Comparison of ENCODE assay signal across 1 cellular context in the genomic region with DNA sequence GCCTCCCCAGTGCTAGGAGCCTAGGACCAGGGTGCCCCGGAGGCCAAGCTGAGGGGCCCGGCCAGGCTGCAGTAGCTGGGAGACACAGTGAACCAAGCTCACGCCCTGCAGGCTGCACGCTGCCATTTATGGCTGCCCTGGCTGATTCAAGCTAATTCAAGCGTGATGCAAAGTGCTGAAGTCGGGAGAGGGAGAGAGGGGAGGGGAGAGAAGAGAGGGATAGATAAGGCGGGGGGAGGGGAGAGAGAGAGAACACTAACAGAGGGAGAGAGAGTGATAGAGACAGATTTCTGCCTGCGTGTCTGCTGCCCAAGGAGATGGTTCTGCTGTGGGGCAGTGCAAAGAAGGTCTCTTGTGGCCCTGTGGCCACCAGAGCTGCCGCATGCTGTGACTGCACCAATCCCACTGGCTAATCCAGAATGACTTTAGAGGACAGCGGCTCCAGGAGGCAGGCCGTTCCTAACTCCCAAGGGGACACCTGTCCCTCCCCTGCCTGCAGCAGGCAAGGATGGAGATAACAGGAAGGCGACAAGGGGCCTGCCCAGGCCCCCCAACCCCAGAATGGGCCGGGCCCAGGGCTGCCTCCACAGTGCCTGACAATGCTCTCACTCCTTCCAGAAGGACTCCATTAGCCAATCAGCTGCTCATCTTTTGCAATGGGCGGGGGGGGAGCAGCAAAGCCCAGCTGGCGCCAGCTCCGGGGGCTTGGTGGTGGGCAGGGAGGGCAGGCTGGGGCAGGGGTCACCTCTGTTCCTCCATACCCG.
TF ChIP-seq lines count a peak whose summit lies in the region.

No MANE protein-coding gene starts in this region.

TF ChIP-seq in HEK293, 187 proteins besides CTCF, POLR2A, EP300 and RAD21 (continued from another document and continues in another):
- TF ChIP-seq, protein P1, sequence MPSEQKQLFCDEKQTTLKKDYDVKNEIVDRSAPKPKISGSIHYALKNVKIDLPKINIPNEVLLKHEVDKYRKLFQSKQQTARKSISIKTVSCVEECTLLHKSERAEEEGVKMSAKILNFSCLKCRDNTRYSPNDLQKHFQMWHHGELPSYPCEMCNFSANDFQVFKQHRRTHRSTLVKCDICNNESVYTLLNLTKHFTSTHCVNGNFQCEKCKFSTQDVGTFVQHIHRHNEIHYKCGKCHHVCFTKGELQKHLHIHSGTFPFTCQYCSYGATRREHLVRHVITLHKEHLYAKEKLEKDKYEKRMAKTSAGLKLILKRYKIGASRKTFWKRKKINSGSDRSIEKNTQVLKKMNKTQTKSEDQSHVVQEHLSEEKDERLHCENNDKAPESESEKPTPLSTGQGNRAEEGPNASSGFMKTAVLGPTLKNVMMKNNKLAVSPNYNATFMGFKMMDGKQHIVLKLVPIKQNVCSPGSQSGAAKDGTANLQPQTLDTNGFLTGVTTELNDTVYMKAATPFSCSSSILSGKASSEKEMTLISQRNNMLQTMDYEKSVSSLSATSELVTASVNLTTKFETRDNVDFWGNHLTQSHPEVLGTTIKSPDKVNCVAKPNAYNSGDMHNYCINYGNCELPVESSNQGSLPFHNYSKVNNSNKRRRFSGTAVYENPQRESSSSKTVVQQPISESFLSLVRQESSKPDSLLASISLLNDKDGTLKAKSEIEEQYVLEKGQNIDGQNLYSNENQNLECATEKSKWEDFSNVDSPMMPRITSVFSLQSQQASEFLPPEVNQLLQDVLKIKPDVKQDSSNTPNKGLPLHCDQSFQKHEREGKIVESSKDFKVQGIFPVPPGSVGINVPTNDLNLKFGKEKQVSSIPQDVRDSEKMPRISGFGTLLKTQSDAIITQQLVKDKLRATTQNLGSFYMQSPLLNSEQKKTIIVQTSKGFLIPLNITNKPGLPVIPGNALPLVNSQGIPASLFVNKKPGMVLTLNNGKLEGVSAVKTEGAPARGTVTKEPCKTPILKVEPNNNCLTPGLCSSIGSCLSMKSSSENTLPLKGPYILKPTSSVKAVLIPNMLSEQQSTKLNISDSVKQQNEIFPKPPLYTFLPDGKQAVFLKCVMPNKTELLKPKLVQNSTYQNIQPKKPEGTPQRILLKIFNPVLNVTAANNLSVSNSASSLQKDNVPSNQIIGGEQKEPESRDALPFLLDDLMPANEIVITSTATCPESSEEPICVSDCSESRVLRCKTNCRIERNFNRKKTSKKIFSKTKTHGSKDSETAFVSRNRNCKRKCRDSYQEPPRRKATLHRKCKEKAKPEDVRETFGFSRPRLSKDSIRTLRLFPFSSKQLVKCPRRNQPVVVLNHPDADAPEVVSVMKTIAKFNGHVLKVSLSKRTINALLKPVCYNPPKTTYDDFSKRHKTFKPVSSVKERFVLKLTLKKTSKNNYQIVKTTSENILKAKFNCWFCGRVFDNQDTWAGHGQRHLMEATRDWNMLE (tag by site-specific recombination; conservative IDR thresholded peaks at IDR 0.05; ENCODE audit: low read depth) = no peak
- TF ChIP-seq ZNF610 (tag by site-specific recombination; IDR thresholded peaks at IDR 0.05; ENCODE audit: borderline replicate concordance) (peak; percentile 90), OSR2 (tag by site-specific recombination; IDR thresholded peaks at IDR 0.05) (peak; percentile 81), ZNF311 (tag by site-specific recombination; IDR thresholded peaks at IDR 0.05; ENCODE audit: borderline replicate concordance) (no peak), ZNF324 (tag by site-specific recombination; IDR thresholded peaks at IDR 0.05) (peak; percentile 89), ZNF416 (tag by site-specific recombination; IDR thresholded peaks at IDR 0.05) (no peak), ZNF621 (tag by site-specific recombination; IDR thresholded peaks at IDR 0.05) (no peak), ZNF830 (tag by site-specific recombination; IDR thresholded peaks at IDR 0.05; ENCODE audit: low read depth) (no peak), ZNF341 (tag by site-specific recombination; IDR thresholded peaks at IDR 0.05; ENCODE audit: low read depth) (peak; percentile 87), KLF16 (tag by site-specific recombination; IDR thresholded peaks at IDR 0.05) (peak; percentile 93), ZNF211 (tag by site-specific recombination; IDR thresholded peaks at IDR 0.05; ENCODE audit: low read depth) (no peak), ZNF558 (tag by site-specific recombination; IDR thresholded peaks at IDR 0.05) (no peak), ZBTB17 (tag by site-specific recombination; IDR thresholded peaks at IDR 0.05) (peak; percentile 85), ZNF600 (tag by site-specific recombination; IDR thresholded peaks at IDR 0.05) (peak; percentile 95), ZNF843 (tag by site-specific recombination; IDR thresholded peaks at IDR 0.05) (peak; percentile 80), ZBTB20 (tag by site-specific recombination; IDR thresholded peaks at IDR 0.05) (peak; percentile 84), ZNF2 (tag by site-specific recombination; IDR thresholded peaks at IDR 0.05) (peak; percentile 86), ZNF221 (tag by site-specific recombination; IDR thresholded peaks at IDR 0.05; ENCODE audit: borderline replicate concordance) (no peak), GLI4 (tag by site-specific recombination; IDR thresholded peaks at IDR 0.05) (0 out of 2 replicates have a peak, but pooled peaks have one; percentile 55), ZNF157 (tag by site-specific recombination; IDR thresholded peaks at IDR 0.05) (no peak; the same call in 1 of the 2 replicates)
- TF ChIP-seq, protein P2, sequence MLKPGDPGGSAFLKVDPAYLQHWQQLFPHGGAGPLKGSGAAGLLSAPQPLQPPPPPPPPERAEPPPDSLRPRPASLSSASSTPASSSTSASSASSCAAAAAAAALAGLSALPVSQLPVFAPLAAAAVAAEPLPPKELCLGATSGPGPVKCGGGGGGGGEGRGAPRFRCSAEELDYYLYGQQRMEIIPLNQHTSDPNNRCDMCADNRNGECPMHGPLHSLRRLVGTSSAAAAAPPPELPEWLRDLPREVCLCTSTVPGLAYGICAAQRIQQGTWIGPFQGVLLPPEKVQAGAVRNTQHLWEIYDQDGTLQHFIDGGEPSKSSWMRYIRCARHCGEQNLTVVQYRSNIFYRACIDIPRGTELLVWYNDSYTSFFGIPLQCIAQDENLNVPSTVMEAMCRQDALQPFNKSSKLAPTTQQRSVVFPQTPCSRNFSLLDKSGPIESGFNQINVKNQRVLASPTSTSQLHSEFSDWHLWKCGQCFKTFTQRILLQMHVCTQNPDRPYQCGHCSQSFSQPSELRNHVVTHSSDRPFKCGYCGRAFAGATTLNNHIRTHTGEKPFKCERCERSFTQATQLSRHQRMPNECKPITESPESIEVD (tag by site-specific recombination; IDR thresholded peaks at IDR 0.05) = no peak
- TF ChIP-seq, protein P3, sequence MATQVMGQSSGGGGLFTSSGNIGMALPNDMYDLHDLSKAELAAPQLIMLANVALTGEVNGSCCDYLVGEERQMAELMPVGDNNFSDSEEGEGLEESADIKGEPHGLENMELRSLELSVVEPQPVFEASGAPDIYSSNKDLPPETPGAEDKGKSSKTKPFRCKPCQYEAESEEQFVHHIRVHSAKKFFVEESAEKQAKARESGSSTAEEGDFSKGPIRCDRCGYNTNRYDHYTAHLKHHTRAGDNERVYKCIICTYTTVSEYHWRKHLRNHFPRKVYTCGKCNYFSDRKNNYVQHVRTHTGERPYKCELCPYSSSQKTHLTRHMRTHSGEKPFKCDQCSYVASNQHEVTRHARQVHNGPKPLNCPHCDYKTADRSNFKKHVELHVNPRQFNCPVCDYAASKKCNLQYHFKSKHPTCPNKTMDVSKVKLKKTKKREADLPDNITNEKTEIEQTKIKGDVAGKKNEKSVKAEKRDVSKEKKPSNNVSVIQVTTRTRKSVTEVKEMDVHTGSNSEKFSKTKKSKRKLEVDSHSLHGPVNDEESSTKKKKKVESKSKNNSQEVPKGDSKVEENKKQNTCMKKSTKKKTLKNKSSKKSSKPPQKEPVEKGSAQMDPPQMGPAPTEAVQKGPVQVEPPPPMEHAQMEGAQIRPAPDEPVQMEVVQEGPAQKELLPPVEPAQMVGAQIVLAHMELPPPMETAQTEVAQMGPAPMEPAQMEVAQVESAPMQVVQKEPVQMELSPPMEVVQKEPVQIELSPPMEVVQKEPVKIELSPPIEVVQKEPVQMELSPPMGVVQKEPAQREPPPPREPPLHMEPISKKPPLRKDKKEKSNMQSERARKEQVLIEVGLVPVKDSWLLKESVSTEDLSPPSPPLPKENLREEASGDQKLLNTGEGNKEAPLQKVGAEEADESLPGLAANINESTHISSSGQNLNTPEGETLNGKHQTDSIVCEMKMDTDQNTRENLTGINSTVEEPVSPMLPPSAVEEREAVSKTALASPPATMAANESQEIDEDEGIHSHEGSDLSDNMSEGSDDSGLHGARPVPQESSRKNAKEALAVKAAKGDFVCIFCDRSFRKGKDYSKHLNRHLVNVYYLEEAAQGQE (tag by site-specific recombination; IDR thresholded peaks at IDR 0.05) = peak; percentile 86
- TF ChIP-seq, protein P4, sequence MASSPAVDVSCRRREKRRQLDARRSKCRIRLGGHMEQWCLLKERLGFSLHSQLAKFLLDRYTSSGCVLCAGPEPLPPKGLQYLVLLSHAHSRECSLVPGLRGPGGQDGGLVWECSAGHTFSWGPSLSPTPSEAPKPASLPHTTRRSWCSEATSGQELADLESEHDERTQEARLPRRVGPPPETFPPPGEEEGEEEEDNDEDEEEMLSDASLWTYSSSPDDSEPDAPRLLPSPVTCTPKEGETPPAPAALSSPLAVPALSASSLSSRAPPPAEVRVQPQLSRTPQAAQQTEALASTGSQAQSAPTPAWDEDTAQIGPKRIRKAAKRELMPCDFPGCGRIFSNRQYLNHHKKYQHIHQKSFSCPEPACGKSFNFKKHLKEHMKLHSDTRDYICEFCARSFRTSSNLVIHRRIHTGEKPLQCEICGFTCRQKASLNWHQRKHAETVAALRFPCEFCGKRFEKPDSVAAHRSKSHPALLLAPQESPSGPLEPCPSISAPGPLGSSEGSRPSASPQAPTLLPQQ (tag by site-specific recombination; IDR thresholded peaks at IDR 0.05) = peak; percentile 30; the same call in 1 of the 2 replicates
- TF ChIP-seq, protein P5, sequence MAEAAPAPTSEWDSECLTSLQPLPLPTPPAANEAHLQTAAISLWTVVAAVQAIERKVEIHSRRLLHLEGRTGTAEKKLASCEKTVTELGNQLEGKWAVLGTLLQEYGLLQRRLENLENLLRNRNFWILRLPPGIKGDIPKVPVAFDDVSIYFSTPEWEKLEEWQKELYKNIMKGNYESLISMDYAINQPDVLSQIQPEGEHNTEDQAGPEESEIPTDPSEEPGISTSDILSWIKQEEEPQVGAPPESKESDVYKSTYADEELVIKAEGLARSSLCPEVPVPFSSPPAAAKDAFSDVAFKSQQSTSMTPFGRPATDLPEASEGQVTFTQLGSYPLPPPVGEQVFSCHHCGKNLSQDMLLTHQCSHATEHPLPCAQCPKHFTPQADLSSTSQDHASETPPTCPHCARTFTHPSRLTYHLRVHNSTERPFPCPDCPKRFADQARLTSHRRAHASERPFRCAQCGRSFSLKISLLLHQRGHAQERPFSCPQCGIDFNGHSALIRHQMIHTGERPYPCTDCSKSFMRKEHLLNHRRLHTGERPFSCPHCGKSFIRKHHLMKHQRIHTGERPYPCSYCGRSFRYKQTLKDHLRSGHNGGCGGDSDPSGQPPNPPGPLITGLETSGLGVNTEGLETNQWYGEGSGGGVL (tag by site-specific recombination; IDR thresholded peaks at IDR 0.05) = peak; percentile 100
- TF ChIP-seq, protein P6, sequence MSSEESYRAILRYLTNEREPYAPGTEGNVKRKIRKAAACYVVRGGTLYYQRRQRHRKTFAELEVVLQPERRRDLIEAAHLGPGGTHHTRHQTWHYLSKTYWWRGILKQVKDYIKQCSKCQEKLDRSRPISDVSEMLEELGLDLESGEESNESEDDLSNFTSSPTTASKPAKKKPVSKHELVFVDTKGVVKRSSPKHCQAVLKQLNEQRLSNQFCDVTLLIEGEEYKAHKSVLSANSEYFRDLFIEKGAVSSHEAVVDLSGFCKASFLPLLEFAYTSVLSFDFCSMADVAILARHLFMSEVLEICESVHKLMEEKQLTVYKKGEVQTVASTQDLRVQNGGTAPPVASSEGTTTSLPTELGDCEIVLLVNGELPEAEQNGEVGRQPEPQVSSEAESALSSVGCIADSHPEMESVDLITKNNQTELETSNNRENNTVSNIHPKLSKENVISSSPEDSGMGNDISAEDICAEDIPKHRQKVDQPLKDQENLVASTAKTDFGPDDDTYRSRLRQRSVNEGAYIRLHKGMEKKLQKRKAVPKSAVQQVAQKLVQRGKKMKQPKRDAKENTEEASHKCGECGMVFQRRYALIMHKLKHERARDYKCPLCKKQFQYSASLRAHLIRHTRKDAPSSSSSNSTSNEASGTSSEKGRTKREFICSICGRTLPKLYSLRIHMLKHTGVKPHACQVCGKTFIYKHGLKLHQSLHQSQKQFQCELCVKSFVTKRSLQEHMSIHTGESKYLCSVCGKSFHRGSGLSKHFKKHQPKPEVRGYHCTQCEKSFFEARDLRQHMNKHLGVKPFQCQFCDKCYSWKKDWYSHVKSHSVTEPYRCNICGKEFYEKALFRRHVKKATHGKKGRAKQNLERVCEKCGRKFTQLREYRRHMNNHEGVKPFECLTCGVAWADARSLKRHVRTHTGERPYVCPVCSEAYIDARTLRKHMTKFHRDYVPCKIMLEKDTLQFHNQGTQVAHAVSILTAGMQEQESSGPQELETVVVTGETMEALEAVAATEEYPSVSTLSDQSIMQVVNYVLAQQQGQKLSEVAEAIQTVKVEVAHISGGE (tag by site-specific recombination; conservative IDR thresholded peaks at IDR 0.05; ENCODE audit: low read depth) = peak; percentile 23; the same call in 1 of the 2 replicates
- TF ChIP-seq, protein P7, sequence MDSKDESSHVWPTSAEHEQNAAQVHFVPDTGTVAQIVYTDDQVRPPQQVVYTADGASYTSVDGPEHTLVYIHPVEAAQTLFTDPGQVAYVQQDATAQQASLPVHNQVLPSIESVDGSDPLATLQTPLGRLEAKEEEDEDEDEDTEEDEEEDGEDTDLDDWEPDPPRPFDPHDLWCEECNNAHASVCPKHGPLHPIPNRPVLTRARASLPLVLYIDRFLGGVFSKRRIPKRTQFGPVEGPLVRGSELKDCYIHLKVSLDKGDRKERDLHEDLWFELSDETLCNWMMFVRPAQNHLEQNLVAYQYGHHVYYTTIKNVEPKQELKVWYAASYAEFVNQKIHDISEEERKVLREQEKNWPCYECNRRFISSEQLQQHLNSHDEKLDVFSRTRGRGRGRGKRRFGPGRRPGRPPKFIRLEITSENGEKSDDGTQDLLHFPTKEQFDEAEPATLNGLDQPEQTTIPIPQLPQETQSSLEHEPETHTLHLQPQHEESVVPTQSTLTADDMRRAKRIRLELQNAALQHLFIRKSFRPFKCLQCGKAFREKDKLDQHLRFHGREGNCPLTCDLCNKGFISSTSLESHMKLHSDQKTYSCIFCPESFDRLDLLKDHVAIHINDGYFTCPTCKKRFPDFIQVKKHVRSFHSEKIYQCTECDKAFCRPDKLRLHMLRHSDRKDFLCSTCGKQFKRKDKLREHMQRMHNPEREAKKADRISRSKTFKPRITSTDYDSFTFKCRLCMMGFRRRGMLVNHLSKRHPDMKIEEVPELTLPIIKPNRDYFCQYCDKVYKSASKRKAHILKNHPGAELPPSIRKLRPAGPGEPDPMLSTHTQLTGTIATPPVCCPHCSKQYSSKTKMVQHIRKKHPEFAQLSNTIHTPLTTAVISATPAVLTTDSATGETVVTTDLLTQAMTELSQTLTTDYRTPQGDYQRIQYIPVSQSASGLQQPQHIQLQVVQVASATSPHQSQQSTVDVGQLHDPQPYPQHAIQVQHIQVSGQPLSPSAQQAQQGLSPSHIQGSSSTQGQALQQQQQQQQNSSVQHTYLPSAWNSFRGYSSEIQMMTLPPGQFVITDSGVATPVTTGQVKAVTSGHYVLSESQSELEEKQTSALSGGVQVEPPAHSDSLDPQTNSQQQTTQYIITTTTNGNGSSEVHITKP (tag by site-specific recombination; IDR thresholded peaks at IDR 0.05) = peak; percentile 89
- TF ChIP-seq, protein P8, sequence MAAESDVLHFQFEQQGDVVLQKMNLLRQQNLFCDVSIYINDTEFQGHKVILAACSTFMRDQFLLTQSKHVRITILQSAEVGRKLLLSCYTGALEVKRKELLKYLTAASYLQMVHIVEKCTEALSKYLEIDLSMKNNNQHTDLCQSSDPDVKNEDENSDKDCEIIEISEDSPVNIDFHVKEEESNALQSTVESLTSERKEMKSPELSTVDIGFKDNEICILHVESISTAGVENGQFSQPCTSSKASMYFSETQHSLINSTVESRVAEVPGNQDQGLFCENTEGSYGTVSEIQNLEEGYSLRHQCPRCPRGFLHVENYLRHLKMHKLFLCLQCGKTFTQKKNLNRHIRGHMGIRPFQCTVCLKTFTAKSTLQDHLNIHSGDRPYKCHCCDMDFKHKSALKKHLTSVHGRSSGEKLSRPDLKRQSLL (tag by site-specific recombination; IDR thresholded peaks at IDR 0.05) = peak; percentile 81; the same call in 1 of the 2 replicates
